In the genomic region with DNA sequence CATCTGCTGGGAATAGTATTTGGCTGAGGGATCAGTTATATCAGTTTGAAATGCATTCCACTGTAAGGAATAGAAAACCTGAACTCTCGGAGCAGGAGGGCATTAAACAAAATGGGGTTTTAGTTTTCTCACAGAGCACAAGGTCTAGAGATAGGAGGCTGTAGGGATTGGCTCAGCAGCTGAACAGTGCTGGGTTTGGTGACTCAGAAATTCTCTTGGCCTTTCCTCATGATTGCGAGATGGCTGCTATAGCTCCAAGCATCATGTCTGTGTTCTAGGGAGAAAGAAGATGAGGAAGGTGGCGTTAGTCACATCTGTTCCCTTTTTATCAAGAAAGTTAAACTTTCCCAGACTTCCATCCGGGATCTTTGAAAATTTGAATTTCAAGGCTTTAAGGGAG, we compare ENCODE assay signal across 2 cellular contexts.
TF ChIP-seq lines count a peak whose summit lies in the region.

No MANE protein-coding gene starts in this region.

TF ChIP-seq in H1, 55 proteins besides CTCF, POLR2A, EP300 and RAD21 (continued from another document):
- TF ChIP-seq SIX5 (IDR thresholded peaks at IDR 0.05; ENCODE audit: low read depth, low read length): no peak
- no peak for TF ChIP-seq GABPA (IDR thresholded peaks at IDR 0.05; ENCODE audit: borderline replicate concordance, insufficient read depth, low read length)
- TF ChIP-seq CEBPB (IDR thresholded peaks at IDR 0.05; ENCODE audit: low read depth, low read length): no peak
- TF ChIP-seq SUZ12 (IDR thresholded peaks at IDR 0.05; ENCODE audit: low read length): no peak
- TF ChIP-seq, protein P1, sequence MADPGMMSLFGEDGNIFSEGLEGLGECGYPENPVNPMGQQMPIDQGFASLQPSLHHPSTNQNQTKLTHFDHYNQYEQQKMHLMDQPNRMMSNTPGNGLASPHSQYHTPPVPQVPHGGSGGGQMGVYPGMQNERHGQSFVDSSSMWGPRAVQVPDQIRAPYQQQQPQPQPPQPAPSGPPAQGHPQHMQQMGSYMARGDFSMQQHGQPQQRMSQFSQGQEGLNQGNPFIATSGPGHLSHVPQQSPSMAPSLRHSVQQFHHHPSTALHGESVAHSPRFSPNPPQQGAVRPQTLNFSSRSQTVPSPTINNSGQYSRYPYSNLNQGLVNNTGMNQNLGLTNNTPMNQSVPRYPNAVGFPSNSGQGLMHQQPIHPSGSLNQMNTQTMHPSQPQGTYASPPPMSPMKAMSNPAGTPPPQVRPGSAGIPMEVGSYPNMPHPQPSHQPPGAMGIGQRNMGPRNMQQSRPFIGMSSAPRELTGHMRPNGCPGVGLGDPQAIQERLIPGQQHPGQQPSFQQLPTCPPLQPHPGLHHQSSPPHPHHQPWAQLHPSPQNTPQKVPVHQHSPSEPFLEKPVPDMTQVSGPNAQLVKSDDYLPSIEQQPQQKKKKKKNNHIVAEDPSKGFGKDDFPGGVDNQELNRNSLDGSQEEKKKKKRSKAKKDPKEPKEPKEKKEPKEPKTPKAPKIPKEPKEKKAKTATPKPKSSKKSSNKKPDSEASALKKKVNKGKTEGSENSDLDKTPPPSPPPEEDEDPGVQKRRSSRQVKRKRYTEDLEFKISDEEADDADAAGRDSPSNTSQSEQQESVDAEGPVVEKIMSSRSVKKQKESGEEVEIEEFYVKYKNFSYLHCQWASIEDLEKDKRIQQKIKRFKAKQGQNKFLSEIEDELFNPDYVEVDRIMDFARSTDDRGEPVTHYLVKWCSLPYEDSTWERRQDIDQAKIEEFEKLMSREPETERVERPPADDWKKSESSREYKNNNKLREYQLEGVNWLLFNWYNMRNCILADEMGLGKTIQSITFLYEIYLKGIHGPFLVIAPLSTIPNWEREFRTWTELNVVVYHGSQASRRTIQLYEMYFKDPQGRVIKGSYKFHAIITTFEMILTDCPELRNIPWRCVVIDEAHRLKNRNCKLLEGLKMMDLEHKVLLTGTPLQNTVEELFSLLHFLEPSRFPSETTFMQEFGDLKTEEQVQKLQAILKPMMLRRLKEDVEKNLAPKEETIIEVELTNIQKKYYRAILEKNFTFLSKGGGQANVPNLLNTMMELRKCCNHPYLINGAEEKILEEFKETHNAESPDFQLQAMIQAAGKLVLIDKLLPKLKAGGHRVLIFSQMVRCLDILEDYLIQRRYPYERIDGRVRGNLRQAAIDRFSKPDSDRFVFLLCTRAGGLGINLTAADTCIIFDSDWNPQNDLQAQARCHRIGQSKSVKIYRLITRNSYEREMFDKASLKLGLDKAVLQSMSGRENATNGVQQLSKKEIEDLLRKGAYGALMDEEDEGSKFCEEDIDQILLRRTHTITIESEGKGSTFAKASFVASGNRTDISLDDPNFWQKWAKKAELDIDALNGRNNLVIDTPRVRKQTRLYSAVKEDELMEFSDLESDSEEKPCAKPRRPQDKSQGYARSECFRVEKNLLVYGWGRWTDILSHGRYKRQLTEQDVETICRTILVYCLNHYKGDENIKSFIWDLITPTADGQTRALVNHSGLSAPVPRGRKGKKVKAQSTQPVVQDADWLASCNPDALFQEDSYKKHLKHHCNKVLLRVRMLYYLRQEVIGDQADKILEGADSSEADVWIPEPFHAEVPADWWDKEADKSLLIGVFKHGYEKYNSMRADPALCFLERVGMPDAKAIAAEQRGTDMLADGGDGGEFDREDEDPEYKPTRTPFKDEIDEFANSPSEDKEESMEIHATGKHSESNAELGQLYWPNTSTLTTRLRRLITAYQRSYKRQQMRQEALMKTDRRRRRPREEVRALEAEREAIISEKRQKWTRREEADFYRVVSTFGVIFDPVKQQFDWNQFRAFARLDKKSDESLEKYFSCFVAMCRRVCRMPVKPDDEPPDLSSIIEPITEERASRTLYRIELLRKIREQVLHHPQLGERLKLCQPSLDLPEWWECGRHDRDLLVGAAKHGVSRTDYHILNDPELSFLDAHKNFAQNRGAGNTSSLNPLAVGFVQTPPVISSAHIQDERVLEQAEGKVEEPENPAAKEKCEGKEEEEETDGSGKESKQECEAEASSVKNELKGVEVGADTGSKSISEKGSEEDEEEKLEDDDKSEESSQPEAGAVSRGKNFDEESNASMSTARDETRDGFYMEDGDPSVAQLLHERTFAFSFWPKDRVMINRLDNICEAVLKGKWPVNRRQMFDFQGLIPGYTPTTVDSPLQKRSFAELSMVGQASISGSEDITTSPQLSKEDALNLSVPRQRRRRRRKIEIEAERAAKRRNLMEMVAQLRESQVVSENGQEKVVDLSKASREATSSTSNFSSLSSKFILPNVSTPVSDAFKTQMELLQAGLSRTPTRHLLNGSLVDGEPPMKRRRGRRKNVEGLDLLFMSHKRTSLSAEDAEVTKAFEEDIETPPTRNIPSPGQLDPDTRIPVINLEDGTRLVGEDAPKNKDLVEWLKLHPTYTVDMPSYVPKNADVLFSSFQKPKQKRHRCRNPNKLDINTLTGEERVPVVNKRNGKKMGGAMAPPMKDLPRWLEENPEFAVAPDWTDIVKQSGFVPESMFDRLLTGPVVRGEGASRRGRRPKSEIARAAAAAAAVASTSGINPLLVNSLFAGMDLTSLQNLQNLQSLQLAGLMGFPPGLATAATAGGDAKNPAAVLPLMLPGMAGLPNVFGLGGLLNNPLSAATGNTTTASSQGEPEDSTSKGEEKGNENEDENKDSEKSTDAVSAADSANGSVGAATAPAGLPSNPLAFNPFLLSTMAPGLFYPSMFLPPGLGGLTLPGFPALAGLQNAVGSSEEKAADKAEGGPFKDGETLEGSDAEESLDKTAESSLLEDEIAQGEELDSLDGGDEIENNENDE (IDR thresholded peaks at IDR 0.05; ENCODE audit: insufficient replicate concordance, low read length): no peak
- TF ChIP-seq POLR2AphosphoS5 (IDR thresholded peaks at IDR 0.05; ENCODE audit: low read depth, low read length): no peak
- TF ChIP-seq CTBP2 (IDR thresholded peaks at IDR 0.05; ENCODE audit: borderline replicate concordance, insufficient read depth, insufficient read length, low read length): no peak
- no peak for TF ChIP-seq SIRT6 (IDR thresholded peaks at IDR 0.05; ENCODE audit: low read length)
- TF ChIP-seq FOSL1 (IDR thresholded peaks at IDR 0.05; ENCODE audit: insufficient read depth, low read depth, low read length): no peak
- TF ChIP-seq RBBP5 (IDR thresholded peaks at IDR 0.05; ENCODE audit: borderline replicate concordance, low read depth, low read length): no peak
- no peak for TF ChIP-seq MAFK (IDR thresholded peaks at IDR 0.05; ENCODE audit: low read depth, low read length)
- TF ChIP-seq PHF8 (conservative IDR thresholded peaks at IDR 0.05; ENCODE audit: low read depth, low read length): no peak
- TF ChIP-seq SP1 (IDR thresholded peaks at IDR 0.05; ENCODE audit: low read depth, low read length): no peak
- no peak for TF ChIP-seq SP4 (IDR thresholded peaks at IDR 0.05; ENCODE audit: low read length)
- TF ChIP-seq KDM4A (IDR thresholded peaks at IDR 0.05; ENCODE audit: low read depth, low read length, severe bottlenecking): no peak
TF ChIP-seq in H1: peak in this region for 0.

TF ChIP-seq in HEK293T, 16 proteins besides CTCF, POLR2A, EP300 and RAD21 (continued from another document):
- TF ChIP-seq, protein P2, sequence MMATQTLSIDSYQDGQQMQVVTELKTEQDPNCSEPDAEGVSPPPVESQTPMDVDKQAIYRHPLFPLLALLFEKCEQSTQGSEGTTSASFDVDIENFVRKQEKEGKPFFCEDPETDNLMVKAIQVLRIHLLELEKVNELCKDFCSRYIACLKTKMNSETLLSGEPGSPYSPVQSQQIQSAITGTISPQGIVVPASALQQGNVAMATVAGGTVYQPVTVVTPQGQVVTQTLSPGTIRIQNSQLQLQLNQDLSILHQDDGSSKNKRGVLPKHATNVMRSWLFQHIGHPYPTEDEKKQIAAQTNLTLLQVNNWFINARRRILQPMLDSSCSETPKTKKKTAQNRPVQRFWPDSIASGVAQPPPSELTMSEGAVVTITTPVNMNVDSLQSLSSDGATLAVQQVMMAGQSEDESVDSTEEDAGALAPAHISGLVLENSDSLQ (IDR thresholded peaks at IDR 0.05): no peak
- TF ChIP-seq LEF1 (IDR thresholded peaks at IDR 0.05; ENCODE audit: borderline replicate concordance) (no peak), NFRKB (IDR thresholded peaks at IDR 0.05) (no peak), SUZ12 (IDR thresholded peaks at IDR 0.05) (no peak), L3MBTL2 (conservative IDR thresholded peaks at IDR 0.05) (no peak), HDGF (IDR thresholded peaks at IDR 0.05; ENCODE audit: borderline replicate concordance) (no peak), ELF4 (IDR thresholded peaks at IDR 0.05) (no peak), FOXA1 (IDR thresholded peaks at IDR 0.05) (no peak), FOXK2 (IDR thresholded peaks at IDR 0.05) (no peak), SP1 (IDR thresholded peaks at IDR 0.05) (no peak), ZNF384 (IDR thresholded peaks at IDR 0.05) (no peak)
